8 cellular contexts compared by ENCODE assay signal in the genomic region with DNA sequence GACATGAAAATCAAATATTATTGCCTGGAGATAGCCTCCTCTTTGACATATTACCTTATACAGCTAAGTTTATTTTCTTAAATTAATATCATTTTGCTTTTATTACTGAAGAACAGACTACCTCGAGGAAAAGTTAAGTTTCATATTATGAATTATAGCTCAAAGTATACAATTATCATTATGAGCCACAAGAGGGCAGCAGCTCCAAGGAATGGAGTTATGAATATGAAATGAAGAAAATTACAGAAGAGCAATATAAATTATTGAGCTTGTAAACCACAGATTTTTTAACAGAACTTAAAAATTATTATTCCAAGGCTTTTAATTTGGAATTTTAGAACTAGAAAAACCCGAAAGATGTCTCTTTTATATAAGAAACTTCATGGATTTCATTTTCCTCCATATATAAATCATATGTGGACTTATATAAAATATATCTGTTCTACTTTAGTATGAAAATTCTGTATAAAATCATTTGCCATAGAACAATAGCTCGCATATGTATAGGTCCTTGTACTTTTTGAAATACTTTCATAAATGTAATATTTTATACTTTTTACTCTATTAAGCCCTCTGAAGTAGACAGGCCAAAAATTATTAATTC. TPM values are rescaled to one million over a fixed set of nuclear protein-coding genes. Genes with fewer than 3 reads are reported as not detected.
DNase-seq lines count a peak whose midpoint lies in the region; ATAC-seq, FAIRE-seq and TF ChIP-seq lines count a peak whose summit lies in the region.

No MANE protein-coding gene starts in this region.

- no peak overlapping the region for H2BK15ac ChIP-seq in neuronal stem cell (ENCODE audit: low read length)

- TF ChIP-seq CTCF in OCI-LY7 (conservative IDR thresholded peaks at IDR 0.05; ENCODE audit: low read length): peak; percentile 92
- peak; percentile 37 to 67 (median 57) for TF ChIP-seq CTCF in breast epithelium (IDR thresholded peaks at IDR 0.05)
- peak; percentile 37 for TF ChIP-seq CTCF in lung (IDR thresholded peaks at IDR 0.05; ENCODE audit: control extremely low read depth, extremely low read depth)

- no peak for TF ChIP-seq POLR2A in breast epithelium (IDR thresholded peaks at IDR 0.05)

- H4K8ac ChIP-seq in neuronal stem cell (ENCODE audit: low read depth, low read length): no peak overlapping the region

- H3K9me3 Mint-ChIP-seq in CD4-positive, CD25-positive, alpha-beta regulatory T cell: peaks cover 0 to 2% (median 0%) of the 10 kb centered on the region in 7 donors

- H3K79me1 ChIP-seq in neuronal stem cell (ENCODE audit: low read depth, low read length): no peaks in the 10 kb centered on the region

- peaks cover 8% of the 10 kb centered on the region for H3K27me3 ChIP-seq in CD4-positive, CD25-positive, alpha-beta regulatory T cell (ENCODE audit: control insufficient read depth, insufficient read depth, low read length)
- H3K27me3 ChIP-seq in breast epithelium (no peaks in the 10 kb centered on the region), lung (ENCODE audit: control insufficient read depth, insufficient read depth) (no peaks in the 10 kb centered on the region), neuronal stem cell (ENCODE audit: control insufficient read depth in 3 of 3, insufficient read depth in 3 of 3, low read depth in 1 of 3, low read length in 3 of 3) (no peaks in the 10 kb centered on the region)

- no peaks in the 10 kb centered on the region for H4K20me1 ChIP-seq in OCI-LY7 (ENCODE audit: insufficient read depth, low read length)

- peaks cover 0 to 6% (median 4%) of the 10 kb centered on the region in 4 donors for H3K4me1 Mint-ChIP-seq in CD4-positive, CD25-positive, alpha-beta regulatory T cell

- WGBS in lung, 2 donors: 8 to 12% methylated on average over 3 of the region's 3 CpGs
- no CpG with 5 or more reads among the region's 3 CpGs for WGBS in neuronal stem cell (ENCODE audit: extremely low coverage in 2 of 2, insufficient read length in 2 of 2, insufficient replicate concordance in 1 of 2), 2 donors

- no peak overlapping the region for H2AK5ac ChIP-seq in neuronal stem cell (ENCODE audit: low read depth, low read length)

- H4K91ac ChIP-seq in neuronal stem cell (ENCODE audit: low read depth, low read length, poor library complexity): no peak overlapping the region

- CTCF ChIA-PET in OCI-LY7 (lab: Charles Lee; ENCODE audit: unreplicated experiment): interaction anchor here (1.0 kb wide), 1 partner anchor 40 kb away, joined by 3 read pairs; the partner anchor contains the start of gene IQUB

- no TSS peak for BruUV-seq in OCI-LY7 (replicated peaks; lab: Mats Ljungman, UMichigan)

- H3K4ac ChIP-seq in neuronal stem cell (ENCODE audit: low read length): no peak overlapping the region

- intact Hi-C loops in OCI-LY7 (cut with micrococcal nuclease; ENCODE audit: unreplicated experiment) (loop anchor here (2.0 to 10.0 kb wide), 2 partner anchors 43 to 371 kb away; no protein-coding TSS in a partner anchor), breast epithelium (cut with DNase I; ENCODE audit: low total_unique reads) (no loop called here)

- POLR2A ChIA-PET in OCI-LY7 (lab: Charles Lee): interaction anchor here (0.6 to 1.6 kb wide), 7 partner anchors 10 to 44 kb away, joined by 3 to 5 read pairs (median 4); no protein-coding TSS in a partner anchor

- H2BK5ac ChIP-seq in neuronal stem cell (ENCODE audit: low read length): no peak overlapping the region

- H3K27me3 Mint-ChIP-seq in CD4-positive, CD25-positive, alpha-beta regulatory T cell: peaks cover 31% of the 10 kb centered on the region

- no peak overlapping the region for H2BK12ac ChIP-seq in neuronal stem cell (ENCODE audit: low read length)

- H3K9me3 ChIP-seq in CD4-positive, CD25-positive, alpha-beta regulatory T cell (ENCODE audit: control insufficient read depth in 2 of 2, low read length in 2 of 2): no peaks in the 10 kb centered on the region
- no peaks in the 10 kb centered on the region for H3K9me3 ChIP-seq in OCI-LY7 (ENCODE audit: low read length)
- H3K9me3 ChIP-seq in breast epithelium: no peaks in the 10 kb centered on the region
- H3K9me3 ChIP-seq in lung (ENCODE audit: control insufficient read depth in 2 of 2, insufficient read depth in 1 of 2, low read length in 1 of 2): no peaks in the 10 kb centered on the region
- no peaks in the 10 kb centered on the region for H3K9me3 ChIP-seq in neuronal stem cell (replicated peaks in 1 of 2; ENCODE audit: control insufficient read depth in 2 of 2, insufficient read depth in 1 of 2, low read depth in 1 of 2, low read length in 2 of 2)

- H3K9me2 ChIP-seq in OCI-LY7 (ENCODE audit: insufficient read depth, low read length): no peaks in the 10 kb centered on the region

- H3K4me2 ChIP-seq in OCI-LY7 (ENCODE audit: low read length) (no peak overlapping the region), neuronal stem cell (ENCODE audit: insufficient read depth, low read length, poor library complexity, severe bottlenecking) (no peak overlapping the region)

- peak; percentile 3 to 55 (median 44) for DNase-seq in CD4-positive, CD25-positive, alpha-beta regulatory T cell
- DNase-seq in GM18507 (ENCODE audit: extremely low spot score, insufficient read length, low read depth) (peak; percentile 1), OCI-LY7 (ENCODE audit: low spot score) (peak; percentile 50), breast epithelium (ENCODE audit: low spot score in 2 of 2) (no peak), lung (ENCODE audit: low spot score) (no peak), ureter (ENCODE audit: low spot score) (no peak), neuronal stem cell (ENCODE audit: low spot score) (no peak)

- H2AFZ ChIP-seq in OCI-LY7 (ENCODE audit: low read length) (no peak overlapping the region), neuronal stem cell (ENCODE audit: low read length) (no peak overlapping the region)

- no peak overlapping the region for H3K9ac ChIP-seq in neuronal stem cell (ENCODE audit: low read depth, low read length, poor library complexity)

- no peaks in the 10 kb centered on the region for H3K36me3 Mint-ChIP-seq in CD4-positive, CD25-positive, alpha-beta regulatory T cell

- no peak overlapping the region for H3K4me3 Mint-ChIP-seq in CD4-positive, CD25-positive, alpha-beta regulatory T cell

- H3K18ac ChIP-seq in neuronal stem cell (ENCODE audit: low read length): no peak overlapping the region

- H3K27ac Mint-ChIP-seq in CD4-positive, CD25-positive, alpha-beta regulatory T cell: no peak overlapping the region

- no peaks in the 10 kb centered on the region for H3K36me3 ChIP-seq in CD4-positive, CD25-positive, alpha-beta regulatory T cell (ENCODE audit: control insufficient read depth, insufficient read depth, low read length)
- H3K36me3 ChIP-seq in OCI-LY7 (ENCODE audit: insufficient read depth, low read length) (no peaks in the 10 kb centered on the region), breast epithelium (no peaks in the 10 kb centered on the region), lung (ENCODE audit: control insufficient read depth in 2 of 2, insufficient read depth in 2 of 2, low read length in 2 of 2) (no peaks in the 10 kb centered on the region), neuronal stem cell (replicated peaks in 1 of 2; ENCODE audit: control insufficient read depth in 2 of 2, insufficient read depth in 2 of 2, low read length in 2 of 2) (no peaks in the 10 kb centered on the region)

- H3K14ac ChIP-seq in neuronal stem cell (ENCODE audit: low read length): no peak overlapping the region

- H3K79me2 ChIP-seq in OCI-LY7 (ENCODE audit: insufficient read depth, low read depth, low read length): no peaks in the 10 kb centered on the region

- H3K4me1 ChIP-seq in CD4-positive, CD25-positive, alpha-beta regulatory T cell (ENCODE audit: control insufficient read depth, insufficient read depth, low read length, poor library complexity, severe bottlenecking): no peaks in the 10 kb centered on the region
- H3K4me1 ChIP-seq in OCI-LY7 (ENCODE audit: insufficient read depth, low read length, poor library complexity, severe bottlenecking): no peaks in the 10 kb centered on the region
- H3K4me1 ChIP-seq in breast epithelium: no peaks in the 10 kb centered on the region
- H3K4me1 ChIP-seq in lung (ENCODE audit: control insufficient read depth in 2 of 2, insufficient read depth in 2 of 2, low read length in 2 of 2): no peaks in the 10 kb centered on the region
- H3K4me1 ChIP-seq in neuronal stem cell (ENCODE audit: control insufficient read depth in 2 of 2, insufficient read depth in 1 of 2, low read depth in 1 of 2, low read length in 2 of 2): no peaks in the 10 kb centered on the region

- FAIRE-seq in GM18507 (lab: Jason Lieb, UNC): peak; percentile 36

- peak in 1 of 2 donors; percentile 52 for ATAC-seq in CD4-positive, CD25-positive, alpha-beta regulatory T cell (ENCODE audit: low read depth in 2 of 2)
- ATAC-seq in HG03442 (IDR thresholded peaks at IDR 0.05; ENCODE audit: unreplicated experiment) (peak; percentile 63), lung (ENCODE audit: insufficient read depth, low FRiP score) (no peak)

- no peak overlapping the region for H2BK120ac ChIP-seq in neuronal stem cell (ENCODE audit: low read depth, low read length)

- no peak overlapping the region for H3K23ac ChIP-seq in neuronal stem cell (ENCODE audit: low read depth, low read length, poor library complexity)

- H3K27ac ChIP-seq in CD4-positive, CD25-positive, alpha-beta regulatory T cell (ENCODE audit: insufficient read depth, low read length, poor library complexity, severe bottlenecking): no peak overlapping the region
- no peak overlapping the region for H3K27ac ChIP-seq in OCI-LY7 (ENCODE audit: low read depth, low read length, poor library complexity, severe bottlenecking)
- no peak overlapping the region for H3K27ac ChIP-seq in breast epithelium
- H3K27ac ChIP-seq in lung (ENCODE audit: low read depth in 1 of 2, low read length in 1 of 2): no peak overlapping the region
- H3K27ac ChIP-seq in neuronal stem cell (replicated peaks; ENCODE audit: low read length): no peak overlapping the region

- H3K4me3 ChIP-seq in CD4-positive, CD25-positive, alpha-beta regulatory T cell (ENCODE audit: low read depth, low read length): no peak overlapping the region
- H3K4me3 ChIP-seq in OCI-LY7 (ENCODE audit: low read depth, low read length, poor library complexity, severe bottlenecking): no peak overlapping the region
- H3K4me3 ChIP-seq in breast epithelium: no peak overlapping the region
- H3K4me3 ChIP-seq in lung: no peak overlapping the region
- no peak overlapping the region for H3K4me3 ChIP-seq in neuronal stem cell (ENCODE audit: low read length in 2 of 2)

RNA-seq across cellular contexts. Expression of gene IQUB, which starts 40.1 kb away (rescaled TPM):
- total RNA-seq in CD4-positive, CD25-positive, alpha-beta regulatory T cell: not detected
- polyA plus RNA-seq in CD4-positive, CD25-positive, alpha-beta regulatory T cell: under 1 TPM in 1 of 4 donors, not detected in 3; 0.15 TPM
- total RNA-seq in OCI-LY7 (2014; rRNA removed; shearing (Covaris generic)): 0.09 and 0.15 TPM in 2 replicates
- 0.32 and 0.42 TPM in 2 replicates for total RNA-seq in OCI-LY7 (2022)
- 1 to 10 TPM in 2 of 3 donors, under 1 TPM in 1; 0.32 to 8.2 (median 3.3) TPM for total RNA-seq in breast epithelium
- 10 to 100 TPM in 1 of 2 donors, 1 to 10 TPM in 1; 5.1 to 17.4 TPM for total RNA-seq in lung
- 1 to 10 TPM; 1.0 to 1.2 TPM for polyA plus RNA-seq in lung
- 1.6 TPM for total RNA-seq in ureter
- polyA plus RNA-seq in neuronal stem cell (2013, experiment 1 of 2): 0.57 TPM
- 0.58 TPM for polyA plus RNA-seq in neuronal stem cell (2013, experiment 2 of 2)

Comparison
In these comparisons a context has a peak if more than half of its experiments do, and no peak if none do; other contexts are left out.
1. DNase-seq: peak in CD4-positive, CD25-positive, alpha-beta regulatory T cell (3 of 3), GM18507 (single experiment) and OCI-LY7 (single experiment); none in breast epithelium (0 of 2), lung (single experiment), ureter (single experiment) and neuronal stem cell (single experiment).
2. CTCF ChIP-seq: peak in every context shown above with its lines; median percentile 92 in OCI-LY7; 57 in breast epithelium; 37 in lung.